Comparison of ENCODE assay signal across 8 cellular contexts in the genomic region with DNA sequence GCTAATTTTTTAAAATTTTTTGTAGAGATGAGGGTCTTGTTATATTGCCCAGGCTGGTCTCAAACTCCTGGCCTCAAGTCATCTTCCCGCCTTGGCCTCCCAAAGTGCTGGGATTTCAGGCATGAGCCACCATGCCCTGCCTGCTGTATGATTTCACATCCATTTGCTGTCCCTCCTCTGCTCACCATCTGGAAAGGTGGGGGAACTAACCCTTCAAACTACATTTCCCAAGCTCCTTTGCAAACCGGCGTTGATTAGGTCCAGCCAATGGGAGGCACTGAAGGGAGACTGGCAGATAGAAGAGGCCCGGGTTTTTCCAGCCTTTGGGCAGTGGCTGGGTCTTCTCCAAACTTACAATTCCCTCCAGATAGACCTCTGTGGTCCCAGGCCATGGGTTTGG. TPM values are rescaled to one million over a fixed set of nuclear protein-coding genes. Genes with fewer than 3 reads are reported as not detected.
DNase-seq lines count a peak whose midpoint lies in the region; ATAC-seq and TF ChIP-seq lines count a peak whose summit lies in the region.

No MANE protein-coding gene starts in this region.

- H3K27ac ChIP-seq in HCT116 (ENCODE audit: low read depth, low read length) = no peak overlapping the region
- no peak overlapping the region for H3K27ac ChIP-seq in upper lobe of right lung

- TF ChIP-seq CTCF in HCT116 (IDR thresholded peaks at IDR 0.05 in 2 of 3, conservative IDR thresholded peaks at IDR 0.05 in 1 of 3; ENCODE audit: borderline replicate concordance in 1 of 3, insufficient read depth in 1 of 3, low read depth in 2 of 3, low read length in 2 of 3) (no peak), upper lobe of right lung (IDR thresholded peaks at IDR 0.05) (no peak)

- TF ChIP-seq POLR2A in HCT116 (IDR thresholded peaks at IDR 0.05; ENCODE audit: borderline replicate concordance, extremely low read depth, insufficient read depth, insufficient read length) = no peak

- POLR2A ChIA-PET in HCT116 (lab: Charles Lee) = no interaction called here

- no peak overlapping the region for H3K9ac ChIP-seq in HCT116 (ENCODE audit: low read length)

- H3K4me1 ChIP-seq in HCT116 (ENCODE audit: control insufficient read depth in 1 of 2, insufficient read depth in 2 of 2, low read length in 2 of 2) = peaks cover 0 to 6% of the 10 kb centered on the region in 2 experiments; a peak in 1 of 4 replicates
- H3K4me1 ChIP-seq in upper lobe of right lung = no peaks in the 10 kb centered on the region

- no peaks in the 10 kb centered on the region for H3K9me2 ChIP-seq in HCT116 (ENCODE audit: insufficient read depth)

- no peaks in the 10 kb centered on the region for H3K79me2 ChIP-seq in HCT116 (ENCODE audit: insufficient read depth, low read length)

- RAD21 ChIA-PET in HCT116 (lab: Charles Lee; ENCODE audit: low non-redundant PET in 1 of 2, low total read pairs in 2 of 2, uncharacterized antibody in 2 of 2, unreplicated experiment in 2 of 2) = no interaction called here

- H3K27me3 ChIP-seq in HCT116 (ENCODE audit: insufficient read depth, low read length) (no peaks in the 10 kb centered on the region), upper lobe of right lung (no peaks in the 10 kb centered on the region)

- intact Hi-C loops in HCT116 (cut with micrococcal nuclease) = no loop called here
- intact Hi-C loops in upper lobe of right lung (cut with DNase I) = no loop called here

- CTCF ChIA-PET in HCT116 (lab: Charles Lee) = interaction anchor here (1.0 kb wide), 2 partner anchors 14 to 96 kb away, joined by 5 to 14 read pairs; partner anchors contain the start of gene THOC5

- BruUV-seq in HCT116 (replicated peaks; lab: Mats Ljungman, UMichigan) = no TSS peak

- DNase-seq in EH (ENCODE audit: low read depth) = peak; percentile 58
- DNase-seq in HCT116 (ENCODE audit: low read depth, low spot score) = peak; percentile 70
- DNase-seq in SHP77 (lab: John Stamatoyannopoulos, UW) = peak; percentile 48 to 58
- peak; percentile 12 for DNase-seq in fibroblast of the conjunctiva (ENCODE audit: low read depth)
- no peak for DNase-seq in upper lobe of right lung
- DNase-seq in activated effector memory CD4-positive, alpha-beta T cell treated with anti-CD3 and anti-CD28 coated beads, Interleukin-2, amount 50 U/mL, for 16 hours = no peak
- DNase-seq in stimulated activated CD4-positive, alpha-beta T cell treated with anti-CD3 and anti-CD28 coated beads, Interleukin-2, amount 100 ng/mL, for 24 hours = no peak
- DNase-seq in activated naive CD4-positive, alpha-beta T cell treated with Interleukin-2 at 50 U/mL for 16 hours = no peak

- TF ChIP-seq RAD21 in HCT116 (IDR thresholded peaks at IDR 0.05; ENCODE audit: low read depth) = no peak

- peak overlapping the region; percentile 19 for H3K4me2 ChIP-seq in HCT116 (ENCODE audit: low read length)

- no peaks in the 10 kb centered on the region for H3K36me3 ChIP-seq in HCT116 (ENCODE audit: control insufficient read depth in 1 of 2, insufficient read depth in 2 of 2, low read length in 2 of 2)
- H3K36me3 ChIP-seq in upper lobe of right lung = no peaks in the 10 kb centered on the region

- peak overlapping the region; percentile 59 for H2AFZ ChIP-seq in HCT116 (ENCODE audit: low read depth, low read length, poor library complexity, severe bottlenecking)

- H4K20me1 ChIP-seq in HCT116 (ENCODE audit: insufficient read depth) = no peaks in the 10 kb centered on the region

- H3K9me3 ChIP-seq in HCT116 (ENCODE audit: control insufficient read depth in 1 of 2, insufficient read depth in 1 of 2, low read depth in 1 of 2, low read length in 2 of 2) = no peaks in the 10 kb centered on the region
- H3K9me3 ChIP-seq in upper lobe of right lung = no peaks in the 10 kb centered on the region

- no peak overlapping the region for H3K4me3 ChIP-seq in HCT116 (replicated peaks in 1 of 2; ENCODE audit: low read depth in 1 of 2, low read length in 2 of 2)
- no peak overlapping the region for H3K4me3 ChIP-seq in upper lobe of right lung

- ATAC-seq in HCT116 (peak; percentile 99), upper lobe of right lung (peak; percentile 56)

TF ChIP-seq in HCT116, 20 proteins besides CTCF, POLR2A, EP300 and RAD21:
- TF ChIP-seq REST (IDR thresholded peaks at IDR 0.05; ENCODE audit: low read depth) (no peak), SP1 (IDR thresholded peaks at IDR 0.05; ENCODE audit: low read depth) (peak; percentile 55)
TF ChIP-seq in HCT116: peak in this region for 1.

RNA-seq across cellular contexts. Expression of gene RFPL1, which starts 19.3 kb away (rescaled TPM):
- total RNA-seq in HCT116 (2021; ENCODE audit: unreplicated experiment) (not detected), upper lobe of right lung (not detected)
- polyA plus RNA-seq in HCT116 (2012) = not detected in 2 replicates

RNA-seq across cellular contexts. Expression of gene NEFH, which starts 22.3 kb away (rescaled TPM):
- total RNA-seq in HCT116 (2021; ENCODE audit: unreplicated experiment) = not detected
- 0.01 and 0.04 TPM in 2 replicates for polyA plus RNA-seq in HCT116 (2012)
- 0.46 TPM for total RNA-seq in upper lobe of right lung

Comparison
In these comparisons a context has a peak if more than half of its experiments do, and no peak if none do; other contexts are left out.
1. DNase-seq: peak in EH (single experiment), HCT116 (single experiment), SHP77 (2 of 2) and fibroblast of the conjunctiva (single experiment); none in upper lobe of right lung (single experiment), activated effector memory CD4-positive, alpha-beta T cell treated with anti-CD3 and anti-CD28 coated beads, Interleukin-2, amount 50 U/mL, for 16 hours (single experiment), stimulated activated CD4-positive, alpha-beta T cell treated with anti-CD3 and anti-CD28 coated beads, Interleukin-2, amount 100 ng/mL, for 24 hours (0 of 2) and activated naive CD4-positive, alpha-beta T cell treated with Interleukin-2 at 50 U/mL for 16 hours (single experiment).